ENCODE assay signal across 1 cellular context in genomic region chr5:171342362-171343111, GRCh38.
TF ChIP-seq lines count a peak whose summit lies in the region.

No MANE protein-coding gene starts in this region.

TF ChIP-seq in HepG2, 621 proteins besides CTCF, POLR2A, EP300 and RAD21:
- TF ChIP-seq STAG1 (CRISPR knock-in tag; IDR thresholded peaks at IDR 0.05) (peak; percentile 70), SIN3A (IDR thresholded peaks at IDR 0.05; ENCODE audit: borderline replicate concordance, low read depth, low read length) (no peak), ZNF703 (CRISPR knock-in tag; IDR thresholded peaks at IDR 0.05; ENCODE audit: borderline replicate concordance) (no peak), CHD2 (IDR thresholded peaks at IDR 0.05; ENCODE audit: low read depth, low read length) (no peak), SMC3 (IDR thresholded peaks at IDR 0.05; ENCODE audit: low read length) (peak; percentile 73; the same call in 1 of the 2 replicates)
